14 cellular contexts compared by ENCODE assay signal in the genomic region with DNA sequence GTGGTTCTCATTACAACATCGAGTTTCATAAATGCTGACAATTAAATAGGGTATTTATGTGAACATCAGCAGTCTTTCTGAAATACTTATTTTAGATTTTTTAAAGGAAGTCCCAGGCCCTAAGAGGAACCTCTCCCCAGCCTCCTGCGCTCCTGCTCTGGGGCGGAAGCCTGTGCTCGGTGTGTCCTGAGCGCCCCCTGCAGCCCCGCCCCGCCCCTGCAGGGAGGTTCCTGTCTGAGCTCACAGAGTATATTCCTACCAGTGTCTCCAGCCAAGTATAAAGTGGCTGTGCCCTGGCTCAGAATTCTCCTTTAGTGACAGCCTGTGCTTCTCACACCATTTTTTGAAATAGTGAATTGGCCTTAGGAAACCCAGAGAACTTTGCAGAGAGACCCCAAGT.
DNase-seq lines count a peak whose midpoint lies in the region; ATAC-seq and TF ChIP-seq lines count a peak whose summit lies in the region.
"Had no signal": no experiment of that assay in that cellular context is flagged by ENCODE, and none has a peak within 500 bp of the region (broad histone marks: within the 10 kb centered on the region; RNA-seq: fewer than 3 reads in every experiment).

No MANE protein-coding gene starts in this region.

- H3K27ac ChIP-seq in RWPE2 (ENCODE audit: poor library complexity, severe bottlenecking) (no peak overlapping the region), neural progenitor cell (no peak overlapping the region)

- H3K4me1 ChIP-seq in RWPE2 (ENCODE audit: insufficient read depth, poor library complexity, severe bottlenecking) (no peaks in the 10 kb centered on the region), neural progenitor cell (no peaks in the 10 kb centered on the region)

- H3K36me3 Mint-ChIP-seq in neural progenitor cell, result no peaks in the 10 kb centered on the region
- H3K36me3 Mint-ChIP-seq: CD14-positive monocyte had no signal

- H3K27me3 Mint-ChIP-seq in neural progenitor cell (ENCODE audit: insufficient read depth, low read depth), result peaks cover 4% of the 10 kb centered on the region

- H3K27me3 ChIP-seq in RWPE2 (ENCODE audit: insufficient read depth, poor library complexity, severe bottlenecking), result no peaks in the 10 kb centered on the region
- H3K27me3 ChIP-seq in neural progenitor cell, result no peaks in the 10 kb centered on the region

- no peaks in the 10 kb centered on the region for H3K36me3 ChIP-seq in RWPE2 (ENCODE audit: low read depth)
- H3K36me3 ChIP-seq in neural progenitor cell, result no peaks in the 10 kb centered on the region

- no peak overlapping the region for H2AFZ ChIP-seq in neural progenitor cell (replicated peaks)

- H3K9ac ChIP-seq in neural progenitor cell, result no peak overlapping the region

- no peak overlapping the region for H3K4me3 Mint-ChIP-seq in neural progenitor cell
- H3K4me3 Mint-ChIP-seq: activated T-helper 1 cell treated with anti-CD3 and anti-CD28 coated beads, Interleukin-12 subunit alpha, Interleukin-12 subunit beta, Interleukin-2, Interleukin-4 antibody, amounts not matched to agents 30 ng/mL and 10 ng/mL and 1 ng/mL, durations not matched to agents 14 hours and 24 hours and 36 hours; CD14-positive monocyte had no signal

- DNase-seq in stimulated activated CD4-positive, alpha-beta T cell treated with anti-CD3 and anti-CD28 coated beads, Interleukin-15, amount 100 ng/mL, for 24 hours, result peak; percentile 26
- no peak for DNase-seq in stimulated activated CD4-positive, alpha-beta T cell treated with anti-CD3 and anti-CD28 coated beads, Interleukin-12 subunit alpha, Interleukin-12 subunit beta, amount 100 ng/mL, for 4 hours
- no peak for DNase-seq in LNCaP clone FGC (ENCODE audit: low read depth)
- no peak for DNase-seq in RWPE2 (ENCODE audit: low spot score)
- DNase-seq in neural progenitor cell (ENCODE audit: low spot score), result no peak
- DNase-seq in NCI-H510A treated with DMSO at 0.1 percent for 48 hours (lab: John Stamatoyannopoulos, UW), result no peak
- DNase-seq: activated CD4-positive, alpha-beta T cell treated with anti-CD3 and anti-CD28 coated beads, Interleukin-2, amount 50 U/mL, for 1 hour; hypothalamus; midbrain; NCI-H1105 treated with DMSO at 0.1 percent for 48 hours; NCI-H2227 treated with DMSO at 0.1 percent for 48 hours had no signal

- no peaks in the 10 kb centered on the region for H3K4me1 Mint-ChIP-seq in neural progenitor cell
- H3K4me1 Mint-ChIP-seq: CD14-positive monocyte had no signal

- H3K9me3 Mint-ChIP-seq in neural progenitor cell, result peaks cover 48% of the 10 kb centered on the region

- H3K4me3 ChIP-seq in LNCaP clone FGC (ENCODE audit: low read depth, low read length) (no peak overlapping the region), RWPE2 (ENCODE audit: severe bottlenecking) (no peak overlapping the region), neural progenitor cell (no peak overlapping the region)

- H3K4me2 ChIP-seq in neural progenitor cell, result no peak overlapping the region

- no peaks in the 10 kb centered on the region for H3K9me3 ChIP-seq in RWPE2 (ENCODE audit: severe bottlenecking)
- H3K9me3 ChIP-seq in neural progenitor cell (ENCODE audit: low read depth), result peaks cover 16% of the 10 kb centered on the region

- no peaks in the 10 kb centered on the region for H4K20me1 ChIP-seq in neural progenitor cell (ENCODE audit: low read depth)

- no peak overlapping the region for H3K27ac Mint-ChIP-seq in neural progenitor cell
- H3K27ac Mint-ChIP-seq: activated T-helper 1 cell treated with anti-CD3 and anti-CD28 coated beads, Interleukin-12 subunit alpha, Interleukin-12 subunit beta, Interleukin-2, Interleukin-4 antibody, amounts not matched to agents 30 ng/mL and 10 ng/mL and 1 ng/mL, durations not matched to agents 14 hours and 24 hours and 36 hours; CD14-positive monocyte had no signal

- no peaks in the 10 kb centered on the region for H3K79me2 ChIP-seq in neural progenitor cell (ENCODE audit: low read depth)

- no peaks in the 10 kb centered on the region for H3F3A ChIP-seq in neural progenitor cell (ENCODE audit: low read depth)

- ATAC-seq in RWPE2 (ENCODE audit: low read depth) (no peak), HG03045 (IDR thresholded peaks at IDR 0.05; ENCODE audit: unreplicated experiment) (no peak)

- TF ChIP-seq CTCF in LNCaP clone FGC (IDR thresholded peaks at IDR 0.05; ENCODE audit: control insufficient read depth, extremely low read depth, insufficient read depth), result peak; percentile 75
- peak; percentile 28 for TF ChIP-seq CTCF in RWPE2 (IDR thresholded peaks at IDR 0.05; ENCODE audit: poor library complexity, severe bottlenecking)
- TF ChIP-seq CTCF in neural progenitor cell (IDR thresholded peaks at IDR 0.05), result no peak
